Comparison of ENCODE assay signal across 15 cellular contexts in the genomic region with DNA sequence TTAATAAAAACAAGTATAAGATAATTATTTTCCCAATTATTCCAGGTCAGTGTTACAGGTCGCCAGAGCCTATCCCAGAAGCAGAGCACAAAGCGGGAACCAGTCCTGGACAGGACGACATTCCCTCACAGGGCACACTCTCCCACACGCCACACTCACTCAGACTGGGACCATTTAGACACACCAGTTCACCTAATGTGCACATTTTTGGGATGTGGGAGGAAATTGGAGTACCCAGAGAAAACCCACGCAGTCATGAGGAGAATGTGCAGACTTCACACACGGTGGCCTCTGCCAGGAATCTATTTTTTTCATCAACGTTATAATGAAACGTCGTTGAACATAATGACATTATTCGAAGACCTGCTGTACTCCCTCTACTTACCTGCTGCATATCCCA. TPM values are rescaled to one million over a fixed set of nuclear protein-coding genes. Genes with fewer than 3 reads are reported as not detected.
DNase-seq lines count a peak whose midpoint lies in the region; ATAC-seq and TF ChIP-seq lines count a peak whose summit lies in the region.
"Had no signal": no experiment of that assay in that cellular context is flagged by ENCODE, and none has a peak within 500 bp of the region (broad histone marks: within the 10 kb centered on the region; RNA-seq: fewer than 3 reads in every experiment).

No MANE protein-coding gene starts in this region.

- no peaks in the 10 kb centered on the region for H3K36me3 Mint-ChIP-seq in WTC11

- H3K14ac ChIP-seq in trophoblast cell (ENCODE audit: low read length), result no peak overlapping the region

- no peak for TF ChIP-seq POLR2A in Peyer's patch (IDR thresholded peaks at IDR 0.05)

- H3K79me2 ChIP-seq in GM23248 (ENCODE audit: insufficient read depth), result no peaks in the 10 kb centered on the region
- peaks cover 2% of the 10 kb centered on the region for H3K79me2 ChIP-seq in trophoblast cell (ENCODE audit: control insufficient read depth, insufficient read depth, low read length, poor library complexity)

- H3K36me3 ChIP-seq in GM23248 (ENCODE audit: low read depth) (no peaks in the 10 kb centered on the region), trophoblast cell (ENCODE audit: control insufficient read depth in 1 of 2, insufficient read depth in 2 of 2, low read length in 2 of 2) (no peaks in the 10 kb centered on the region), Peyer's patch (no peaks in the 10 kb centered on the region)
- H3K36me3 ChIP-seq: BLaER1 had no signal

- H3K4ac ChIP-seq in trophoblast cell (ENCODE audit: low read depth, low read length), result no peak overlapping the region

- H3K27ac Mint-ChIP-seq in WTC11, result no peak overlapping the region

- H3K4me3 ChIP-seq in GM23248, result no peak overlapping the region
- H3K4me3 ChIP-seq in trophoblast cell (ENCODE audit: low read depth, low read length), result no peak overlapping the region
- H3K4me3 ChIP-seq in Peyer's patch, result no peak overlapping the region
- H3K4me3 ChIP-seq: BLaER1, SK-N-MC had no signal

- H3F3A ChIP-seq in GM23248 (ENCODE audit: insufficient read depth), result peaks cover 32% of the 10 kb centered on the region

- H3K27me3 ChIP-seq in GM23248 (replicated peaks; ENCODE audit: insufficient read depth) (no peaks in the 10 kb centered on the region), trophoblast cell (ENCODE audit: insufficient read depth, low read length) (no peaks in the 10 kb centered on the region), Peyer's patch (no peaks in the 10 kb centered on the region)
- H3K27me3 ChIP-seq: BLaER1 had no signal

- no peak overlapping the region for H3K18ac ChIP-seq in trophoblast cell (ENCODE audit: low read length)

- in situ Hi-C loops in GM23248 (cut with MboI), result no loop called here

- H4K91ac ChIP-seq in trophoblast cell (ENCODE audit: low read depth, low read length), result no peak overlapping the region

- no peak overlapping the region for H4K8ac ChIP-seq in trophoblast cell (ENCODE audit: low read depth, low read length)

- peak overlapping the region; percentile 37 for H2AFZ ChIP-seq in GM23248
- H2AFZ ChIP-seq in trophoblast cell (ENCODE audit: insufficient read depth, low read length, poor library complexity), result no peak overlapping the region

- WGBS in GM23248 (ENCODE audit: low coverage in 1 of 2, low lambda C conversion rate in 2 of 2, missing lambda C conversion rate in 2 of 2), 2 experiments, result 83% methylated on average over 10 of the region's 10 CpGs
- WGBS in trophoblast cell (ENCODE audit: extremely low coverage, insufficient coverage, insufficient read length), result no CpG with 5 or more reads among the region's 10 CpGs

- peaks cover 8% of the 10 kb centered on the region for H3K4me1 Mint-ChIP-seq in WTC11

- H3K9me3 Mint-ChIP-seq in WTC11, result no peaks in the 10 kb centered on the region

- H4K20me1 ChIP-seq in GM23248 (ENCODE audit: insufficient read depth), result no peaks in the 10 kb centered on the region
- H4K20me1 ChIP-seq: BLaER1 had no signal

- H3K4me1 ChIP-seq in GM23248 (ENCODE audit: insufficient read depth), result peaks cover 38% of the 10 kb centered on the region
- peaks cover 6 to 7% of the 10 kb centered on the region in 2 experiments for H3K4me1 ChIP-seq in trophoblast cell (ENCODE audit: control insufficient read depth in 1 of 2, insufficient read depth in 2 of 2, low read length in 2 of 2)
- H3K4me1 ChIP-seq in Peyer's patch, result no peaks in the 10 kb centered on the region
- H3K4me1 ChIP-seq: BLaER1 had no signal

- H3K9ac ChIP-seq in GM23248 (no peak overlapping the region), trophoblast cell (ENCODE audit: low read length) (no peak overlapping the region)
- H3K9ac ChIP-seq: BLaER1 had no signal

- H3K9me2 ChIP-seq in GM23248 (ENCODE audit: insufficient read depth), result no peaks in the 10 kb centered on the region

- peak overlapping the region; percentile 85 for H3K4me2 ChIP-seq in GM23248 (ENCODE audit: unreplicated experiment)
- no peak overlapping the region for H3K4me2 ChIP-seq in trophoblast cell (ENCODE audit: low read length)
- H3K4me2 ChIP-seq: BLaER1 had no signal

- ATAC-seq in WTC11, result no peak

- CTCF ChIA-PET in RWPE1 (lab: Yijun Ruan, JAX) (no interaction called here), WTC11 (lab: Charles Lee) (interaction anchor here (0.8 kb wide), 1 partner anchor 56 kb away, joined by 3 read pairs; no protein-coding TSS in a partner anchor)

- TF ChIP-seq CTCF in RWPE1 (conservative IDR thresholded peaks at IDR 0.05; ENCODE audit: low read depth), result no peak
- TF ChIP-seq CTCF in WTC11 (IDR thresholded peaks at IDR 0.05), result no peak
- no peak for TF ChIP-seq CTCF in Peyer's patch (IDR thresholded peaks at IDR 0.05)

- peak overlapping the region; percentile 23 for H2BK12ac ChIP-seq in trophoblast cell (ENCODE audit: low read length)

- H3K27me3 Mint-ChIP-seq in WTC11 (ENCODE audit: low read depth), result no peaks in the 10 kb centered on the region

- no peak overlapping the region for H2AK5ac ChIP-seq in trophoblast cell (ENCODE audit: low read length)

- POLR2A ChIA-PET in RWPE1 (lab: Yijun Ruan, JAX; ENCODE audit: low non-redundant PET) (no interaction called here), WTC11 (lab: Charles Lee) (no interaction called here)

- no peak overlapping the region for H3K4me3 Mint-ChIP-seq in WTC11

- DNase-seq in GM23248 (no peak), RWPE1 (ENCODE audit: low spot score) (no peak), epithelial cell of prostate (ENCODE audit: low read depth, low spot score) (no peak), trophoblast cell (no peak), dermis blood vessel endothelial cell (no peak), WTC11 (ENCODE audit: low spot score) (no peak), Peyer's patch (no peak)
- DNase-seq in stimulated activated CD4-positive, alpha-beta T cell treated with anti-CD3 and anti-CD28 coated beads, Interleukin-15, amount 100 ng/mL, for 24 hours, result no peak
- DNase-seq: DMS 273 treated with DMSO at 0.1 percent for 48 hours; NCI-H1048; NCI-H69; NK-92 treated with Interleukin-12 subunit alpha and Interleukin-12 subunit beta, amount 100 ng/mL, for 24 hours; OCI-M1 had no signal

- peaks cover 4% of the 10 kb centered on the region for H3K79me1 ChIP-seq in trophoblast cell (ENCODE audit: low read length)

- H3K27ac ChIP-seq in GM23248 (peak overlapping the region; percentile 94), RWPE1 (peak overlapping the region; percentile 62; the same call in 1 of the 2 replicates), epithelial cell of prostate (peak overlapping the region; percentile 99), trophoblast cell (ENCODE audit: low read depth, low read length) (no peak overlapping the region), Peyer's patch (no peak overlapping the region)
- H3K27ac ChIP-seq: BLaER1, SK-N-MC had no signal

- no peak overlapping the region for H4K12ac ChIP-seq in trophoblast cell (ENCODE audit: low read depth, low read length)

- H2BK120ac ChIP-seq in trophoblast cell (ENCODE audit: insufficient read depth, low read length, poor library complexity), result no peak overlapping the region

- H3K9me3 ChIP-seq in GM23248 (ENCODE audit: low read depth), result no peaks in the 10 kb centered on the region
- no peaks in the 10 kb centered on the region for H3K9me3 ChIP-seq in trophoblast cell (ENCODE audit: insufficient read depth, low read depth, low read length)
- H3K9me3 ChIP-seq in Peyer's patch, result no peaks in the 10 kb centered on the region
- H3K9me3 ChIP-seq: BLaER1 had no signal

- no peak overlapping the region for H3K23ac ChIP-seq in trophoblast cell (ENCODE audit: low read length)

- H2BK5ac ChIP-seq in trophoblast cell (ENCODE audit: low read depth, low read length, poor library complexity), result no peak overlapping the region

TF ChIP-seq in WTC11, 78 proteins besides CTCF, POLR2A, EP300 and RAD21:
- TF ChIP-seq E2F4 (CRISPR knock-in tag; IDR thresholded peaks at IDR 0.05; ENCODE audit: borderline replicate concordance, low read depth), result no peak
- TF ChIP-seq CDX4 (CRISPR knock-in tag; IDR thresholded peaks at IDR 0.05; ENCODE audit: borderline replicate concordance), result no peak
- no peak for TF ChIP-seq ZNF317 (CRISPR knock-in tag; IDR thresholded peaks at IDR 0.05; ENCODE audit: borderline replicate concordance, low read depth)

RNA-seq across cellular contexts. Expression of gene NRDC, which starts 20.5 kb away (rescaled TPM):
- 55.2 and 62.5 TPM in 2 replicates for total RNA-seq in GM23248 (2014; rRNA removed; shearing (Covaris generic))
- polyA plus RNA-seq in GM23248 (2016; fragmentation: Nextera tagmentation; extraction: Ambion mirVana), result 122 and 129 TPM in 2 replicates
- 109 and 113 TPM in 2 replicates for polyA plus RNA-seq in trophoblast cell (2013)
- total RNA-seq in dermis blood vessel endothelial cell (50.9 and 99.2 TPM in 2 replicates), WTC11 (2021) (172 to 201 TPM (median 179 TPM) in 3 replicates), Peyer's patch (100 to 1,000 TPM in 1 of 4 donors, 10 to 100 TPM in 3; 55.2 to 111 (median 67.8) TPM)

Comparison
In these comparisons a context has a peak if more than half of its experiments do, and no peak if none do; other contexts are left out.
1. H3K27ac ChIP-seq: peak in GM23248 (single experiment), RWPE1 (single experiment) and epithelial cell of prostate (single experiment); none in trophoblast cell (single experiment) and Peyer's patch (0 of 4).